Comparison of ENCODE assay signal across 1 cellular context in the genomic region with DNA sequence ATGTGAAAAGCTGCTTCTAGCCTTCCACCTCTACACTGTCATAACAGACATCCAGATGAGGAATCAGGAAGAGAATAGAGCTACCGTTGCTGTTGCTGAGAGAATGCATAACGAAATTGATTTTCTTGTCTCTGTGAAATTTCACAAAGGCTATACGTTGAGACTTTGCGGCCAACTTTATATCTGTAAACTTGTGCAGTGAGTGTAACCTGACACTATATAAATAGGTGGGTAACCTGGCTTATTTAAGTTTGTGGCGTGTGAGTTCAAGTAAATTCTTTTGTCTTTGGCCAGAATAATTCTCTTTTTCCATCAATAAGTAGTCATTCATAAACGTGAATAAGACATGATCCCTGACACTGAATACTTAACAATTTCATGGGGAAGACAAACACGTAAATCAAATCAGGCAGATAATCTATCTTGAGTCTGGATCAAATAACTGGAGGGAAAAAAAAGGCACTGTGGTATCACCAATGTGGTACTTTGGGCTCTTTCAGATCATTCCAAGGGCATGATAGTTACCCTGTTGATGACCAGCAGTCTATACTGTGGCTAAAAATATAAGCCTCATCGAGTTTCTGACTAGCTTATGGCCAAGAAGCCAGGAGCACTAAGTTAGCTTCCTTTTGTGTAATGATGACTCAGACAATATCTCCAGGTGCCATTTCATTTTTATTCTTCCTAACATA.
TF ChIP-seq lines count a peak whose summit lies in the region.

No MANE protein-coding gene starts in this region.

TF ChIP-seq in SK-N-SH, 30 proteins besides CTCF, POLR2A, EP300 and RAD21 (continued from another document):
- no peak for TF ChIP-seq TAF1 (IDR thresholded peaks at IDR 0.05; ENCODE audit: borderline replicate concordance, low read depth, low read length)
- TF ChIP-seq, protein P1, sequence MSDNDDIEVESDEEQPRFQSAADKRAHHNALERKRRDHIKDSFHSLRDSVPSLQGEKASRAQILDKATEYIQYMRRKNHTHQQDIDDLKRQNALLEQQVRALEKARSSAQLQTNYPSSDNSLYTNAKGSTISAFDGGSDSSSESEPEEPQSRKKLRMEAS (IDR thresholded peaks at IDR 0.05; ENCODE audit: low read depth), result no peak
- TF ChIP-seq FOSL2 (IDR thresholded peaks at IDR 0.05; ENCODE audit: borderline replicate concordance, low read depth), result peak; percentile 14; the same call in 1 of the 2 replicates
- TF ChIP-seq MEF2A (IDR thresholded peaks at IDR 0.05; ENCODE audit: borderline replicate concordance, low read depth), result peak; percentile 50; the same call in 1 of the 2 replicates
- TF ChIP-seq, protein P2, sequence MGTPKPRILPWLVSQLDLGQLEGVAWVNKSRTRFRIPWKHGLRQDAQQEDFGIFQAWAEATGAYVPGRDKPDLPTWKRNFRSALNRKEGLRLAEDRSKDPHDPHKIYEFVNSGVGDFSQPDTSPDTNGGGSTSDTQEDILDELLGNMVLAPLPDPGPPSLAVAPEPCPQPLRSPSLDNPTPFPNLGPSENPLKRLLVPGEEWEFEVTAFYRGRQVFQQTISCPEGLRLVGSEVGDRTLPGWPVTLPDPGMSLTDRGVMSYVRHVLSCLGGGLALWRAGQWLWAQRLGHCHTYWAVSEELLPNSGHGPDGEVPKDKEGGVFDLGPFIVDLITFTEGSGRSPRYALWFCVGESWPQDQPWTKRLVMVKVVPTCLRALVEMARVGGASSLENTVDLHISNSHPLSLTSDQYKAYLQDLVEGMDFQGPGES (IDR thresholded peaks at IDR 0.05; ENCODE audit: low read depth, low read length), result no peak
- TF ChIP-seq RCOR1 (IDR thresholded peaks at IDR 0.05; ENCODE audit: low read length), result no peak
- no peak for TF ChIP-seq YY1 (IDR thresholded peaks at IDR 0.05; ENCODE audit: low read depth)
- TF ChIP-seq FOXM1 (IDR thresholded peaks at IDR 0.05; ENCODE audit: low read depth), result no peak
- no peak for TF ChIP-seq MXI1 (IDR thresholded peaks at IDR 0.05; ENCODE audit: low read depth, low read length)
- TF ChIP-seq EZH2phosphoT487 (IDR thresholded peaks at IDR 0.05; ENCODE audit: borderline replicate concordance, low read depth), result no peak
- TF ChIP-seq SMC3 (IDR thresholded peaks at IDR 0.05; ENCODE audit: low read depth, low read length), result no peak
- TF ChIP-seq CHD2 (IDR thresholded peaks at IDR 0.05; ENCODE audit: low read length, partially characterized antibody), result no peak
- TF ChIP-seq, protein P3, sequence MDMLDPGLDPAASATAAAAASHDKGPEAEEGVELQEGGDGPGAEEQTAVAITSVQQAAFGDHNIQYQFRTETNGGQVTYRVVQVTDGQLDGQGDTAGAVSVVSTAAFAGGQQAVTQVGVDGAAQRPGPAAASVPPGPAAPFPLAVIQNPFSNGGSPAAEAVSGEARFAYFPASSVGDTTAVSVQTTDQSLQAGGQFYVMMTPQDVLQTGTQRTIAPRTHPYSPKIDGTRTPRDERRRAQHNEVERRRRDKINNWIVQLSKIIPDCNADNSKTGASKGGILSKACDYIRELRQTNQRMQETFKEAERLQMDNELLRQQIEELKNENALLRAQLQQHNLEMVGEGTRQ (IDR thresholded peaks at IDR 0.05; ENCODE audit: borderline replicate concordance, low read depth, low read length), result no peak
- no peak for TF ChIP-seq ELF1 (IDR thresholded peaks at IDR 0.05)
- TF ChIP-seq, protein P4, sequence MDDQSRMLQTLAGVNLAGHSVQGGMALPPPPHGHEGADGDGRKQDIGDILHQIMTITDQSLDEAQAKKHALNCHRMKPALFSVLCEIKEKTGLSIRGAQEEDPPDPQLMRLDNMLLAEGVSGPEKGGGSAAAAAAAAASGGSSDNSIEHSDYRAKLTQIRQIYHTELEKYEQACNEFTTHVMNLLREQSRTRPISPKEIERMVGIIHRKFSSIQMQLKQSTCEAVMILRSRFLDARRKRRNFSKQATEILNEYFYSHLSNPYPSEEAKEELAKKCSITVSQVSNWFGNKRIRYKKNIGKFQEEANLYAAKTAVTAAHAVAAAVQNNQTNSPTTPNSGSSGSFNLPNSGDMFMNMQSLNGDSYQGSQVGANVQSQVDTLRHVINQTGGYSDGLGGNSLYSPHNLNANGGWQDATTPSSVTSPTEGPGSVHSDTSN (IDR thresholded peaks at IDR 0.05), result peak; percentile 81
- TF ChIP-seq SIN3A (IDR thresholded peaks at IDR 0.05; ENCODE audit: borderline replicate concordance, low read depth, low read length), result no peak
- TF ChIP-seq GABPA (IDR thresholded peaks at IDR 0.05; ENCODE audit: low read depth), result no peak
- no peak for TF ChIP-seq GATA2 (CRISPR knock-in tag; IDR thresholded peaks at IDR 0.05)
- no peak for TF ChIP-seq RFX5 (IDR thresholded peaks at IDR 0.05; ENCODE audit: low read length)
- 0 out of 2 replicates have a peak, but pooled peaks have one; percentile 41 for TF ChIP-seq RXRA (IDR thresholded peaks at IDR 0.05; ENCODE audit: borderline replicate concordance, low read depth)
- peak; percentile 49 for TF ChIP-seq NFIC (IDR thresholded peaks at IDR 0.05; ENCODE audit: borderline replicate concordance)
